ENCODE assay signal across 24 cellular contexts in genomic region chr17:58806046-58806445, GRCh38. TPM values are rescaled to one million over a fixed set of nuclear protein-coding genes. Genes with fewer than 3 reads are reported as not detected.
"Had no signal": no experiment of that assay in that cellular context is flagged by ENCODE, and none has a peak within 500 bp of the region (broad histone marks: within the 10 kb centered on the region; RNA-seq: fewer than 3 reads in every experiment).

No MANE protein-coding gene starts in this region.

- H3K27me3 ChIP-seq: ovary, right atrium auricular region, suprapubic skin, tibial artery, upper lobe of right lung had no signal

- H3K27ac Mint-ChIP-seq: natural killer cell; progenitor cell of endocrine pancreas; stimulated activated effector memory CD8-positive, alpha-beta T cell treated with anti-CD3 and anti-CD28 coated beads, Interleukin-12 subunit alpha, Interleukin-12 subunit beta, amount 100 ng/mL, for 72 hours; stimulated activated naive CD8-positive, alpha-beta T cell treated with anti-CD3 and anti-CD28 coated beads, Interleukin-15, Interleukin-2, amounts not matched to agents 100 ng/mL and 50 ng/mL, for 24 hours had no signal

- H3K36me3 Mint-ChIP-seq: stimulated activated effector memory CD8-positive, alpha-beta T cell treated with anti-CD3 and anti-CD28 coated beads, Interleukin-12 subunit alpha, Interleukin-12 subunit beta, amount 100 ng/mL, for 72 hours had no signal

- H3K4me3 ChIP-seq: heart left ventricle, lower lobe of right lung, ovary, right atrium auricular region, skin epidermis, spleen, suprapubic skin, thoracic aorta, tibial artery, upper lobe of right lung had no signal

- H3K36me3 ChIP-seq: heart left ventricle, lower lobe of right lung, ovary, right atrium auricular region, spleen, suprapubic skin, thoracic aorta, tibial artery, upper lobe of right lung had no signal

- H3K4me1 ChIP-seq: heart left ventricle, lower lobe of right lung, spleen, upper lobe of right lung had no signal

- H3K4me1 Mint-ChIP-seq: natural killer cell; stimulated activated effector memory CD8-positive, alpha-beta T cell treated with anti-CD3 and anti-CD28 coated beads, Interleukin-12 subunit alpha, Interleukin-12 subunit beta, amount 100 ng/mL, for 72 hours had no signal

- DNase-seq: heart left ventricle; left ventricle myocardium superior; lower lobe of right lung; mammary epithelial cell; mesenchymal stem cell; natural killer cell; ovary; spleen; stimulated activated CD4-positive, alpha-beta T cell treated with anti-CD3 and anti-CD28 coated beads, Interleukin-4, amount 100 ng/mL, for 24 hours; stimulated activated naive CD4-positive, alpha-beta T cell; tibial artery; trophoblast cell; upper lobe of right lung had no signal

- H3K27me3 Mint-ChIP-seq: progenitor cell of endocrine pancreas had no signal

- ATAC-seq: heart left ventricle; left ventricle myocardium superior; lower lobe of right lung; natural killer cell; sciatic nerve; stimulated activated effector memory CD8-positive, alpha-beta T cell treated with anti-CD3 and anti-CD28 coated beads, Interleukin-12 subunit alpha, Interleukin-12 subunit beta, amount 100 ng/mL, for 72 hours; upper lobe of right lung had no signal

- H3K9me3 ChIP-seq: lower lobe of right lung, ovary, suprapubic skin, thoracic aorta, tibial artery, upper lobe of right lung had no signal

- H3K9me3 Mint-ChIP-seq: stimulated activated effector memory CD8-positive, alpha-beta T cell treated with anti-CD3 and anti-CD28 coated beads, Interleukin-12 subunit alpha, Interleukin-12 subunit beta, amount 100 ng/mL, for 72 hours; stimulated activated naive CD8-positive, alpha-beta T cell treated with anti-CD3 and anti-CD28 coated beads, Interleukin-15, Interleukin-2, amounts not matched to agents 100 ng/mL and 50 ng/mL, for 24 hours had no signal

- FAIRE-seq: keratinocyte, urothelium cell line had no signal

- H3K4me3 Mint-ChIP-seq: natural killer cell; stimulated activated effector memory CD8-positive, alpha-beta T cell treated with anti-CD3 and anti-CD28 coated beads, Interleukin-12 subunit alpha, Interleukin-12 subunit beta, amount 100 ng/mL, for 72 hours; stimulated activated naive CD8-positive, alpha-beta T cell treated with anti-CD3 and anti-CD28 coated beads, Interleukin-15, Interleukin-2, amounts not matched to agents 100 ng/mL and 50 ng/mL, for 24 hours had no signal

- H3K27ac ChIP-seq: heart left ventricle, lower lobe of right lung, ovary, right atrium auricular region, skin epidermis, spleen, suprapubic skin, thoracic aorta, tibial artery, upper lobe of right lung had no signal

RNA-seq across cellular contexts. Expression of gene PPM1E, which starts 50.4 kb away (rescaled TPM):
- total RNA-seq: natural killer cell, pulmonary artery endothelial cell, thoracic aorta, upper lobe of right lung had no signal
- polyA plus RNA-seq: keratinocyte had no signal
